15 cellular contexts compared by ENCODE assay signal in the genomic region with DNA sequence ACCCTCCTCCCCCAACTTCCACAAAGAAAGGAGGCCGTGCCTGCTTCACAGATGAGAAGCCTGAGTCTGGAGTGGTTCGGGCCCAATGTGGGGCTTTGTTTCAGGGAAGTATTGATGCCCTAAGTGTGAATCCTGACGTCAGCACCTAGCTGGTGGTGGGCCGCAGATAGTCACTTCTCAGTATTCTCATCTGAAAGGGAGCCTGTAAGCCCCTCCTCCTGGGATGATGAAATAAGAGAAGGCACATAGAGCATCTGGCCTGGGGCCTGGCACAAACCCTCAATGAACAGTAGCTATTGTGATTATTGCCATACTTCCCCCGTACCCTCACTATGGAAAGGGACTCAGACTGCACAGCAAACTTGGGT. TPM values are rescaled to one million over a fixed set of nuclear protein-coding genes. Genes with fewer than 3 reads are reported as not detected.
DNase-seq lines count a peak whose midpoint lies in the region; ATAC-seq and TF ChIP-seq lines count a peak whose summit lies in the region.
"Had no signal": no experiment of that assay in that cellular context is flagged by ENCODE, and none has a peak within 500 bp of the region (broad histone marks: within the 10 kb centered on the region; RNA-seq: fewer than 3 reads in every experiment).

No MANE protein-coding gene starts in this region.

- POLR2A ChIA-PET in HEK293T (lab: Yijun Ruan, JAX): interaction anchor here (0.7 to 2.3 kb wide), 4 partner anchors 8 to 23 kb away, joined by 3 to 10 read pairs (median 8); no protein-coding TSS in a partner anchor
- POLR2A ChIA-PET in activated CD4-positive, alpha-beta T cell treated with anti-CD3 and anti-CD28 coated beads for 36 hours (lab: Charles Lee): no interaction called here
- POLR2A ChIA-PET in CD4-positive, alpha-beta T cell (lab: Charles Lee): no interaction called here

- H3K4me3 ChIP-seq in mucosa of descending colon: no peak overlapping the region
- H3K4me3 ChIP-seq: GM12878, thyroid gland had no signal

- no peak overlapping the region for H3K27ac ChIP-seq in CD4-positive, alpha-beta T cell (ENCODE audit: low read depth, low read length)
- H3K27ac ChIP-seq: thyroid gland had no signal

- H3K4me3 Mint-ChIP-seq in activated CD4-positive, alpha-beta T cell treated with anti-CD3 and anti-CD28 coated beads for 36 hours: no peak overlapping the region
- H3K4me3 Mint-ChIP-seq in CD4-positive, alpha-beta T cell: no peak overlapping the region
- H3K4me3 Mint-ChIP-seq: memory B cell had no signal

- no peaks in the 10 kb centered on the region for H3K36me3 Mint-ChIP-seq in activated CD4-positive, alpha-beta T cell treated with anti-CD3 and anti-CD28 coated beads for 36 hours (ENCODE audit: low read depth)
- no peaks in the 10 kb centered on the region for H3K36me3 Mint-ChIP-seq in CD4-positive, alpha-beta T cell (ENCODE audit: low read depth)
- H3K36me3 Mint-ChIP-seq: memory B cell had no signal

- ATAC-seq in mucosa of descending colon: no peak
- ATAC-seq in activated CD4-positive, alpha-beta T cell treated with anti-CD3 and anti-CD28 coated beads for 36 hours: no peak
- no peak for ATAC-seq in CD4-positive, alpha-beta T cell (ENCODE audit: poor library complexity)

- intact Hi-C loops in mucosa of descending colon (cut with DNase I, micrococcal nuclease): no loop called here
- intact Hi-C loops in activated CD4-positive, alpha-beta T cell treated with anti-CD3 and anti-CD28 coated beads for 36 hours (cut with DNase I, micrococcal nuclease): no loop called here
- intact Hi-C loops in CD4-positive, alpha-beta T cell (cut with DNase I, micrococcal nuclease): no loop called here

- no peaks in the 10 kb centered on the region for H3K9me3 Mint-ChIP-seq in activated CD4-positive, alpha-beta T cell treated with anti-CD3 and anti-CD28 coated beads for 36 hours (ENCODE audit: low read depth)
- no peaks in the 10 kb centered on the region for H3K9me3 Mint-ChIP-seq in CD4-positive, alpha-beta T cell
- H3K9me3 Mint-ChIP-seq: memory B cell had no signal

- no peaks in the 10 kb centered on the region for H3K36me3 ChIP-seq in mucosa of descending colon (ENCODE audit: low read depth)
- H3K36me3 ChIP-seq: thyroid gland had no signal

- no peak for TF ChIP-seq CTCF in mucosa of descending colon (IDR thresholded peaks at IDR 0.05)
- no peak for TF ChIP-seq CTCF in GM10266 (IDR thresholded peaks at IDR 0.05; ENCODE audit: control insufficient read depth, insufficient read depth, low read depth, missing control alignments)
- TF ChIP-seq CTCF in CD4-positive, alpha-beta T cell (IDR thresholded peaks at IDR 0.05): no peak

- peaks cover 6% of the 10 kb centered on the region for H3K4me1 Mint-ChIP-seq in activated CD4-positive, alpha-beta T cell treated with anti-CD3 and anti-CD28 coated beads for 36 hours
- H3K4me1 Mint-ChIP-seq in CD4-positive, alpha-beta T cell (ENCODE audit: low read depth): peaks cover 5% of the 10 kb centered on the region

- H3K27me3 Mint-ChIP-seq in activated CD4-positive, alpha-beta T cell treated with anti-CD3 and anti-CD28 coated beads for 36 hours: peaks cover 4% of the 10 kb centered on the region
- peaks cover 9% of the 10 kb centered on the region for H3K27me3 Mint-ChIP-seq in CD4-positive, alpha-beta T cell

- DNase-seq in Ammon's horn (ENCODE audit: low spot score) (peak; percentile 62), HEK293T (ENCODE audit: extremely low spot score) (no peak), SK-N-DZ (ENCODE audit: low spot score) (peak; percentile 73), medulla oblongata (ENCODE audit: extremely low spot score) (peak; percentile 65), mucosa of descending colon (no peak), GM10266 (ENCODE audit: extremely low spot score) (no peak)
- DNase-seq in activated CD4-positive, alpha-beta T cell treated with anti-CD3 and anti-CD28 coated beads for 36 hours: no peak
- DNase-seq in CD4-positive, alpha-beta T cell: no peak
- DNase-seq: activated naive CD4-positive, alpha-beta T cell treated with Interleukin-2 at 50 U/mL for 16 hours; NCI-H1092; thyroid gland had no signal

- no peaks in the 10 kb centered on the region for H3K9me3 ChIP-seq in mucosa of descending colon
- no peaks in the 10 kb centered on the region for H3K9me3 ChIP-seq in CD4-positive, alpha-beta T cell (ENCODE audit: control insufficient read depth, low read length)
- H3K9me3 ChIP-seq: thyroid gland had no signal

- H3K4me1 ChIP-seq in mucosa of descending colon (ENCODE audit: low read depth): peaks cover 50% of the 10 kb centered on the region
- H3K4me1 ChIP-seq: thyroid gland had no signal

- H3K27ac Mint-ChIP-seq in activated CD4-positive, alpha-beta T cell treated with anti-CD3 and anti-CD28 coated beads for 36 hours: no peak overlapping the region
- no peak overlapping the region for H3K27ac Mint-ChIP-seq in CD4-positive, alpha-beta T cell
- H3K27ac Mint-ChIP-seq: memory B cell had no signal

- CTCF ChIA-PET in HEK293T (lab: Yijun Ruan, JAX): interaction anchor here (1.0 to 7.6 kb wide), 4 partner anchors 10 to 266 kb away, joined by 3 to 65 read pairs (median 9); a partner anchor contains a TSS
- CTCF ChIA-PET in activated CD4-positive, alpha-beta T cell treated with anti-CD3 and anti-CD28 coated beads for 36 hours (lab: Charles Lee): no interaction called here
- CTCF ChIA-PET in CD4-positive, alpha-beta T cell (lab: Charles Lee): no interaction called here

- no peaks in the 10 kb centered on the region for H3K27me3 ChIP-seq in CD4-positive, alpha-beta T cell (ENCODE audit: control insufficient read depth, insufficient read depth, low read length)
- H3K27me3 ChIP-seq: thyroid gland had no signal

TF ChIP-seq in HEK293T, 16 proteins besides CTCF, POLR2A, EP300 and RAD21:
- TF ChIP-seq FOXK2 (IDR thresholded peaks at IDR 0.05) (no peak), ZNF384 (IDR thresholded peaks at IDR 0.05) (no peak), TARDBP (IDR thresholded peaks at IDR 0.05) (no peak), HDGF (IDR thresholded peaks at IDR 0.05; ENCODE audit: borderline replicate concordance) (0 out of 2 replicates have a peak, but pooled peaks have one; percentile 2)

RNA-seq across cellular contexts. Expression of a gene that starts 24.8 kb away (rescaled TPM):
- polyA plus RNA-seq in SK-N-DZ (2014; cell fraction: cytosol; rRNA removed): 1.9 and 3.1 TPM in 2 replicates
- polyA plus RNA-seq in SK-N-DZ (2014; cell fraction: nucleus; rRNA removed): 1.2 and 4.0 TPM in 2 replicates
- 1 to 10 TPM; 1.8 to 2.6 (median 1.9) TPM for total RNA-seq in mucosa of descending colon
- total RNA-seq in activated CD4-positive, alpha-beta T cell treated with anti-CD3 and anti-CD28 coated beads for 36 hours: not detected
- total RNA-seq in CD4-positive, alpha-beta T cell: not detected
- total RNA-seq: fibroblast of villous mesenchyme, GM12878 had no signal
- polyA plus RNA-seq: BJ had no signal

Comparison
In these comparisons a context has a peak if more than half of its experiments do, and no peak if none do; other contexts are left out.
1. DNase-seq: peak in Ammon's horn (single experiment), SK-N-DZ (single experiment) and medulla oblongata (single experiment); none in HEK293T (single experiment), mucosa of descending colon (0 of 3), GM10266 (single experiment), activated CD4-positive, alpha-beta T cell treated with anti-CD3 and anti-CD28 coated beads for 36 hours (single experiment) and CD4-positive, alpha-beta T cell (0 of 10).